Comparison of ENCODE assay signal across 3 cellular contexts in the genomic region with DNA sequence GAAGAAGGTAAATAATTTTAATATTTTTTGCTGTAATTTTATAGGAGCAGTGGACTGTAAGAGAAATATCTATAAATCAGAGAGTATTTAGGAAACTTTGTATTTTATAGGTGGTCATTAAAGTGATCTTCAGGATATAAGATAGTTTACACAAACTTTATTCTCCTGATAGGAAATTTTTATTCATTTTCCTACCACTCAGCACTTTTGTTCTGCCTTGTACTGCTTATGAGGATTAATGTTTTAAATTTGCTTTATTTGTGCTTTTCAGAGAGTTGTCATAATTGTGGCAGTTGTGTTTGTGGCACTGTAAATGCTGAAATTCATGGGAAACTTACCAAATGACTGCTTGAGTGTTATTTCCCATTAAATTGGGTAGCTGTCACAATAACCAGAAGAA.
TF ChIP-seq lines count a peak whose summit lies in the region.

No MANE protein-coding gene starts in this region.

TF ChIP-seq in A549, 52 proteins besides CTCF, POLR2A, EP300 and RAD21:
- TF ChIP-seq CBX2 (IDR thresholded peaks at IDR 0.05; ENCODE audit: borderline replicate concordance, low read depth) (no peak), GATA3 (IDR thresholded peaks at IDR 0.05; ENCODE audit: borderline replicate concordance) (no peak), MAFK (IDR thresholded peaks at IDR 0.05; ENCODE audit: partially characterized antibody) (peak; percentile 72)
- TF ChIP-seq, protein P1, sequence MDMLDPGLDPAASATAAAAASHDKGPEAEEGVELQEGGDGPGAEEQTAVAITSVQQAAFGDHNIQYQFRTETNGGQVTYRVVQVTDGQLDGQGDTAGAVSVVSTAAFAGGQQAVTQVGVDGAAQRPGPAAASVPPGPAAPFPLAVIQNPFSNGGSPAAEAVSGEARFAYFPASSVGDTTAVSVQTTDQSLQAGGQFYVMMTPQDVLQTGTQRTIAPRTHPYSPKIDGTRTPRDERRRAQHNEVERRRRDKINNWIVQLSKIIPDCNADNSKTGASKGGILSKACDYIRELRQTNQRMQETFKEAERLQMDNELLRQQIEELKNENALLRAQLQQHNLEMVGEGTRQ (IDR thresholded peaks at IDR 0.05), result no peak
TF ChIP-seq in A549: peak in this region for 1.

TF ChIP-seq in IMR-90, 13 proteins besides CTCF, POLR2A, EP300 and RAD21:
- TF ChIP-seq SMC3 (IDR thresholded peaks at IDR 0.05; ENCODE audit: low read depth, low read length), result no peak
- TF ChIP-seq, protein P2, sequence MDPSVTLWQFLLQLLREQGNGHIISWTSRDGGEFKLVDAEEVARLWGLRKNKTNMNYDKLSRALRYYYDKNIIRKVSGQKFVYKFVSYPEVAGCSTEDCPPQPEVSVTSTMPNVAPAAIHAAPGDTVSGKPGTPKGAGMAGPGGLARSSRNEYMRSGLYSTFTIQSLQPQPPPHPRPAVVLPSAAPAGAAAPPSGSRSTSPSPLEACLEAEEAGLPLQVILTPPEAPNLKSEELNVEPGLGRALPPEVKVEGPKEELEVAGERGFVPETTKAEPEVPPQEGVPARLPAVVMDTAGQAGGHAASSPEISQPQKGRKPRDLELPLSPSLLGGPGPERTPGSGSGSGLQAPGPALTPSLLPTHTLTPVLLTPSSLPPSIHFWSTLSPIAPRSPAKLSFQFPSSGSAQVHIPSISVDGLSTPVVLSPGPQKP (IDR thresholded peaks at IDR 0.05; ENCODE audit: borderline replicate concordance, low read depth, low read length), result no peak
- no peak for TF ChIP-seq FOS (IDR thresholded peaks at IDR 0.05; ENCODE audit: low read depth, low read length)
- peak; percentile 83 for TF ChIP-seq MAFK (IDR thresholded peaks at IDR 0.05; ENCODE audit: low read depth, low read length)
- TF ChIP-seq NFE2L2 (IDR thresholded peaks at IDR 0.05; ENCODE audit: low read depth, low read length), result no peak
TF ChIP-seq in IMR-90: peak in this region for 1.

TF ChIP-seq in K562, 482 proteins besides CTCF, POLR2A, EP300 and RAD21:
- TF ChIP-seq MYBL2 (IDR thresholded peaks at IDR 0.05; ENCODE audit: low read depth), result no peak
- TF ChIP-seq MYBL2 (CRISPR knock-in tag; IDR thresholded peaks at IDR 0.05; ENCODE audit: borderline replicate concordance), result no peak
- no peak for TF ChIP-seq ZNF140 (CRISPR knock-in tag; IDR thresholded peaks at IDR 0.05)
- TF ChIP-seq C11orf30 (IDR thresholded peaks at IDR 0.05; ENCODE audit: low read depth), result peak; percentile 79
- TF ChIP-seq XRCC4 (IDR thresholded peaks at IDR 0.05; ENCODE audit: extremely low read depth, insufficient read depth, insufficient read length), result no peak
- TF ChIP-seq NR2F6 (CRISPR knock-in tag; IDR thresholded peaks at IDR 0.05), result no peak
- peak; percentile 64 for TF ChIP-seq MAFF (IDR thresholded peaks at IDR 0.05; ENCODE audit: low read length)
- TF ChIP-seq SIRT6 (IDR thresholded peaks at IDR 0.05; ENCODE audit: low read depth, low read length), result no peak
- TF ChIP-seq ZNF146 (CRISPR knock-in tag; IDR thresholded peaks at IDR 0.05; ENCODE audit: unreplicated experiment), result no peak
- peak; percentile 49; the same call in 1 of the 2 replicates for TF ChIP-seq MAFG (tag; conservative IDR thresholded peaks at IDR 0.05)
- no peak for TF ChIP-seq YBX1 (IDR thresholded peaks at IDR 0.05)
- TF ChIP-seq SMAD1 (IDR thresholded peaks at IDR 0.05; ENCODE audit: low read depth, low read length, partially characterized antibody), result no peak
- TF ChIP-seq BDP1 (IDR thresholded peaks at IDR 0.05; ENCODE audit: insufficient read depth, insufficient read length), result no peak
- TF ChIP-seq MEIS2 (IDR thresholded peaks at IDR 0.05; ENCODE audit: partially characterized antibody), result no peak
- TF ChIP-seq KDM2B (CRISPR knock-in tag; IDR thresholded peaks at IDR 0.05), result no peak
- TF ChIP-seq ZNF316 (IDR thresholded peaks at IDR 0.05), result peak; percentile 89
- no peak for TF ChIP-seq TGIF2 (CRISPR knock-in tag; IDR thresholded peaks at IDR 0.05)
- peak; percentile 65 for TF ChIP-seq MAFK (IDR thresholded peaks at IDR 0.05; ENCODE audit: low read length)
- no peak for TF ChIP-seq BCOR (IDR thresholded peaks at IDR 0.05)
- no peak for TF ChIP-seq ZNF324 (CRISPR knock-in tag; IDR thresholded peaks at IDR 0.05)
- TF ChIP-seq TAF1 (IDR thresholded peaks at IDR 0.05; ENCODE audit: control insufficient read depth, extremely low read depth, insufficient read depth, low read length, severe bottlenecking), result no peak
- TF ChIP-seq ZNF780A (CRISPR knock-in tag; IDR thresholded peaks at IDR 0.05), result no peak
- TF ChIP-seq, protein P3, sequence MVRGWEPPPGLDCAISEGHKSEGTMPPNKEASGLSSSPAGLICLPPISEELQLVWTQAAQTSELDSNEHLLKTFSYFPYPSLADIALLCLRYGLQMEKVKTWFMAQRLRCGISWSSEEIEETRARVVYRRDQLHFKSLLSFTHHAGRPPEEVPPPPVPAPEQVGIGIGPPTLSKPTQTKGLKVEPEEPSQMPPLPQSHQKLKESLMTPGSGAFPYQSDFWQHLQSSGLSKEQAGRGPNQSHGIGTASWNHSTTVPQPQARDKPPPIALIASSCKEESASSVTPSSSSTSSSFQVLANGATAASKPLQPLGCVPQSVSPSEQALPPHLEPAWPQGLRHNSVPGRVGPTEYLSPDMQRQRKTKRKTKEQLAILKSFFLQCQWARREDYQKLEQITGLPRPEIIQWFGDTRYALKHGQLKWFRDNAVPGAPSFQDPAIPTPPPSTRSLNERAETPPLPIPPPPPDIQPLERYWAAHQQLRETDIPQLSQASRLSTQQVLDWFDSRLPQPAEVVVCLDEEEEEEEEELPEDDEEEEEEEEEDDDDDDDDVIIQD (CRISPR knock-in tag; IDR thresholded peaks at IDR 0.05), result no peak
- no peak for TF ChIP-seq HEY1 (CRISPR knock-in tag; IDR thresholded peaks at IDR 0.05; ENCODE audit: borderline replicate concordance)
